1 cellular context compared by ENCODE assay signal in genomic region chr5:93873211-93873736, GRCh38.
TF ChIP-seq lines count a peak whose summit lies in the region.

No MANE protein-coding gene starts in this region.

TF ChIP-seq in GM23338, 12 proteins besides CTCF, POLR2A, EP300 and RAD21 (continued from another document):
- TF ChIP-seq ETS1 (IDR thresholded peaks at IDR 0.05) (no peak), ZNF114 (CRISPR knock-in tag; IDR thresholded peaks at IDR 0.05) (no peak), CREB1 (CRISPR knock-in tag; IDR thresholded peaks at IDR 0.05; ENCODE audit: low read depth) (no peak), STAT1 (IDR thresholded peaks at IDR 0.05; ENCODE audit: unreplicated experiment) (no peak), ZNF331 (CRISPR knock-in tag; IDR thresholded peaks at IDR 0.05; ENCODE audit: low read depth) (no peak)
